In genomic region chr2:232436381-232437129, GRCh38 we compare ENCODE assay signal across 1 cellular context.
TF ChIP-seq lines count a peak whose summit lies in the region.

No MANE protein-coding gene starts in this region.

TF ChIP-seq in GM23338, 12 proteins besides CTCF, POLR2A, EP300 and RAD21 (continued from another document):
- TF ChIP-seq ZNF462 (CRISPR knock-in tag; IDR thresholded peaks at IDR 0.05) (no peak), STAT1 (IDR thresholded peaks at IDR 0.05; ENCODE audit: unreplicated experiment) (no peak), NANOG (IDR thresholded peaks at IDR 0.05; ENCODE audit: borderline replicate concordance) (no peak), CREB1 (CRISPR knock-in tag; IDR thresholded peaks at IDR 0.05; ENCODE audit: low read depth) (no peak)
